1 cellular context compared by ENCODE assay signal in the genomic region with DNA sequence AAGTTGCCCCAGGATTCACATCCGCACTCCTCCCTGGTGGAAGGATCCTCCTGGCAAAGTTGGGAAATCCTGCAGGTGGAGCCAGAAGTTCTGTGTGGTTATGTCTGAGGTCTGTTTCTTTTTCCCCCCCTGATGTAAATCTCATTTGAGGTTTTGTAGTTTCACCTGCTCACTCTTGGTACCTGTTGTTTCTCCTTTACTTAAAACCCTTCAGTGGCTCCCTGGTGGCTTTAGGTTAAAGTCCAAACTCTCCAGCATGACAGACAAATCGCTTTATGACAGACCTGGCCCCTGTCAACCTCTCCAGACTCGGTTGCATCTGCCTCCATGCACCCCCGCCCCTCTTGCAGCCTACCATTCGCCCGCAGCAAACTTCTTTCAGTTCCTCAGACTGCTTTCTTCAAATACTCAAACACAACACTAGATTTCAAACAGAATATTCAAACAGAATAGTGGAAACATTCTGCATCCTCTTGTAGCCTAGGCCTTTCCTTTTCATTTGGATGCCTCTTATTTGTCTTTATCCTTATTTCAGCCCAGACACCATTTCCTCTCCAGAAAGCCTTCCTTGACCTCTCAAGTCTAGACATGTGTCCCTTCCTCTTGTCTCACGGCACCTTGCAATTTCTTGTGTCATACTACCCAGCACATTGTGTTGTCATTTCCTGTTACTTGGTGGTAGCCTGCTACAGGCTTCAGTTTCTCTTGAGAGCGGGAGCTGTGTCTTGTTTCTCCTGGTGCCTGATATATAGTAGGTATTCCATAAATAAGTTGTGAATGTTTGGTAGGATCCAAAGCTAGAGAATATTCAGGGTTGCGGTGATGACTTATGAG.
TF ChIP-seq lines count a peak whose summit lies in the region.

No MANE protein-coding gene starts in this region.

TF ChIP-seq in HepG2, 621 proteins besides CTCF, POLR2A, EP300 and RAD21 (continued from another document):
- TF ChIP-seq, protein P1, sequence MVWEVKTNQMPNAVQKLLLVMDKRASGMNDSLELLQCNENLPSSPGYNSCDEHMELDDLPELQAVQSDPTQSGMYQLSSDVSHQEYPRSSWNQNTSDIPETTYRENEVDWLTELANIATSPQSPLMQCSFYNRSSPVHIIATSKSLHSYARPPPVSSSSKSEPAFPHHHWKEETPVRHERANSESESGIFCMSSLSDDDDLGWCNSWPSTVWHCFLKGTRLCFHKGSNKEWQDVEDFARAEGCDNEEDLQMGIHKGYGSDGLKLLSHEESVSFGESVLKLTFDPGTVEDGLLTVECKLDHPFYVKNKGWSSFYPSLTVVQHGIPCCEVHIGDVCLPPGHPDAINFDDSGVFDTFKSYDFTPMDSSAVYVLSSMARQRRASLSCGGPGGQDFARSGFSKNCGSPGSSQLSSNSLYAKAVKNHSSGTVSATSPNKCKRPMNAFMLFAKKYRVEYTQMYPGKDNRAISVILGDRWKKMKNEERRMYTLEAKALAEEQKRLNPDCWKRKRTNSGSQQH (CRISPR knock-in tag; IDR thresholded peaks at IDR 0.05; ENCODE audit: low read depth), result no peak
- TF ChIP-seq MTA1 (CRISPR knock-in tag; IDR thresholded peaks at IDR 0.05; ENCODE audit: borderline replicate concordance) (no peak), KAT8 (CRISPR knock-in tag; IDR thresholded peaks at IDR 0.05) (no peak)
